Comparison of ENCODE assay signal across 24 cellular contexts in genomic region chr12:23898121-23898520, GRCh38. TPM values are rescaled to one million over a fixed set of nuclear protein-coding genes. Genes with fewer than 3 reads are reported as not detected.
DNase-seq lines count a peak whose midpoint lies in the region; ATAC-seq, FAIRE-seq and TF ChIP-seq lines count a peak whose summit lies in the region.
"Had no signal": no experiment of that assay in that cellular context is flagged by ENCODE, and none has a peak within 500 bp of the region (broad histone marks: within the 10 kb centered on the region; RNA-seq: fewer than 3 reads in every experiment).

No MANE protein-coding gene starts in this region.

- in situ Hi-C loops in HAP-1 (cut with MboI; ENCODE audit: low sequenced_read_pairs) (no loop called here), K562 (cut with MboI) (no loop called here)

- H3K27ac ChIP-seq in K562 (ENCODE audit: extremely low read depth, low read depth, low read length), result no peak overlapping the region
- H3K27ac ChIP-seq: BLaER1 had no signal

- H3K4me3 ChIP-seq in HAP-1, result no peak overlapping the region
- no peak overlapping the region for H3K4me3 ChIP-seq in K562
- no peak overlapping the region for H3K4me3 ChIP-seq in retinal pigment epithelial cell (ENCODE audit: low read length)
- H3K4me3 ChIP-seq: BLaER1, GM12878 had no signal

- CTCF ChIA-PET in K562 (lab: Yijun Ruan, JAX; ENCODE audit: low intra/inter-chr PET ratio), result no interaction called here
- CTCF ChIA-PET in T-cell (lab: Charles Lee), result no interaction called here

- TF ChIP-seq POLR2A in K562 (conservative IDR thresholded peaks at IDR 0.05), result no peak

- no peaks in the 10 kb centered on the region for H3K36me3 Mint-ChIP-seq in T-cell
- H3K36me3 Mint-ChIP-seq in activated T-helper 1 cell treated with anti-CD3 and anti-CD28 coated beads, Interleukin-12 subunit alpha, Interleukin-12 subunit beta, Interleukin-2, Interleukin-4 antibody, amounts not matched to agents 30 ng/mL and 10 ng/mL and 1 ng/mL, durations not matched to agents 14 hours and 24 hours and 36 hours (ENCODE audit: low read depth), result no peaks in the 10 kb centered on the region
- H3K36me3 Mint-ChIP-seq: CD14-positive monocyte; CD4-positive, alpha-beta memory T cell; CD4-positive, CD25-positive, alpha-beta regulatory T cell; CD8-positive, alpha-beta memory T cell had no signal

- no peaks in the 10 kb centered on the region for H3K4me1 Mint-ChIP-seq in T-cell
- H3K4me1 Mint-ChIP-seq in activated T-helper 1 cell treated with anti-CD3 and anti-CD28 coated beads, Interleukin-12 subunit alpha, Interleukin-12 subunit beta, Interleukin-2, Interleukin-4 antibody, amounts not matched to agents 30 ng/mL and 10 ng/mL and 1 ng/mL, durations not matched to agents 14 hours and 24 hours and 36 hours (ENCODE audit: low read depth), result no peaks in the 10 kb centered on the region
- H3K4me1 Mint-ChIP-seq: CD14-positive monocyte; CD4-positive, alpha-beta memory T cell; CD4-positive, CD25-positive, alpha-beta regulatory T cell; CD8-positive, alpha-beta memory T cell had no signal

- no peaks in the 10 kb centered on the region for H3K9me1 ChIP-seq in K562 (ENCODE audit: control insufficient read depth, insufficient read depth, low read length)

- 6% methylated on average over 1 of the region's 1 CpG for WGBS in K562 (ENCODE audit: insufficient coverage, low coverage, missing lambda C conversion rate)

- TF ChIP-seq RAD21 in K562 (CRISPR knock-in tag; conservative IDR thresholded peaks at IDR 0.05 in 1 of 2, IDR thresholded peaks at IDR 0.05 in 1 of 2), result no peak

- peak; percentile 29 for FAIRE-seq in K562 (lab: Jason Lieb, UNC)
- FAIRE-seq: A204.1, GM12878, GM12892, GM18507 had no signal

- DNase-seq in HAP-1 (ENCODE audit: low spot score in 2 of 2) (peak; percentile 19 to 87), K562 (ENCODE audit: extremely low read depth in 1 of 4, low spot score in 3 of 4) (no peak), retinal pigment epithelial cell (ENCODE audit: low read depth) (peak; percentile 62), T-cell (no peak)
- DNase-seq in activated CD4-positive, alpha-beta T cell treated with anti-CD3 and anti-CD28 coated beads for 1 hour, result no peak
- DNase-seq in activated T-helper 1 cell treated with anti-CD3 and anti-CD28 coated beads, Interleukin-12 subunit alpha, Interleukin-12 subunit beta, Interleukin-2, Interleukin-4 antibody, amounts not matched to agents 30 ng/mL and 10 ng/mL and 1 ng/mL, durations not matched to agents 14 hours and 24 hours and 36 hours (ENCODE audit: low spot score), result no peak
- DNase-seq: 8988T; ACHN; BE2C; C1 segment of cervical spinal cord; CD4-positive, alpha-beta memory T cell; CD4-positive, CD25-positive, alpha-beta regulatory T cell; CD8-positive, alpha-beta memory T cell; COR-L47; DMS79 treated with DMSO at 0.1 percent for 48 hours; GDM1 had no signal

- no peak overlapping the region for H3K4me3 Mint-ChIP-seq in T-cell
- no peak overlapping the region for H3K4me3 Mint-ChIP-seq in activated T-helper 1 cell treated with anti-CD3 and anti-CD28 coated beads, Interleukin-12 subunit alpha, Interleukin-12 subunit beta, Interleukin-2, Interleukin-4 antibody, amounts not matched to agents 30 ng/mL and 10 ng/mL and 1 ng/mL, durations not matched to agents 14 hours and 24 hours and 36 hours
- H3K4me3 Mint-ChIP-seq: CD14-positive monocyte; CD4-positive, alpha-beta memory T cell; CD4-positive, CD25-positive, alpha-beta regulatory T cell; CD8-positive, alpha-beta memory T cell had no signal

- H3K27me3 Mint-ChIP-seq in T-cell, result no peaks in the 10 kb centered on the region
- no peaks in the 10 kb centered on the region for H3K27me3 Mint-ChIP-seq in activated T-helper 1 cell treated with anti-CD3 and anti-CD28 coated beads, Interleukin-12 subunit alpha, Interleukin-12 subunit beta, Interleukin-2, Interleukin-4 antibody, amounts not matched to agents 30 ng/mL and 10 ng/mL and 1 ng/mL, durations not matched to agents 14 hours and 24 hours and 36 hours (ENCODE audit: insufficient read depth)
- H3K27me3 Mint-ChIP-seq: CD4-positive, alpha-beta memory T cell; CD4-positive, CD25-positive, alpha-beta regulatory T cell; CD8-positive, alpha-beta memory T cell had no signal

- intact Hi-C loops in K562 (cut with micrococcal nuclease), result no loop called here
- intact Hi-C loops in activated T-helper 1 cell treated with anti-CD3 and anti-CD28 coated beads, Interleukin-12 subunit alpha, Interleukin-12 subunit beta, Interleukin-2, Interleukin-4 antibody, amounts not matched to agents 30 ng/mL and 10 ng/mL and 1 ng/mL, durations not matched to agents 14 hours and 24 hours and 36 hours (cut with micrococcal nuclease), result no loop called here

- BruUV-seq in K562 (replicated peaks; lab: Mats Ljungman, UMichigan), result no TSS peak

- no peak overlapping the region for H3K4me2 ChIP-seq in K562 (ENCODE audit: insufficient read depth, low read length)
- H3K4me2 ChIP-seq: BLaER1 had no signal

- H3K27me3 ChIP-seq in HAP-1 (ENCODE audit: low read depth) (no peaks in the 10 kb centered on the region), K562 (ENCODE audit: control insufficient read depth in 2 of 2, insufficient read depth in 2 of 2, low read length in 2 of 2) (no peaks in the 10 kb centered on the region)
- H3K27me3 ChIP-seq: BE2C, BLaER1 had no signal

- H3K27ac Mint-ChIP-seq in T-cell, result no peak overlapping the region
- H3K27ac Mint-ChIP-seq in activated T-helper 1 cell treated with anti-CD3 and anti-CD28 coated beads, Interleukin-12 subunit alpha, Interleukin-12 subunit beta, Interleukin-2, Interleukin-4 antibody, amounts not matched to agents 30 ng/mL and 10 ng/mL and 1 ng/mL, durations not matched to agents 14 hours and 24 hours and 36 hours, result no peak overlapping the region
- H3K27ac Mint-ChIP-seq: CD14-positive monocyte; CD4-positive, alpha-beta memory T cell; CD4-positive, CD25-positive, alpha-beta regulatory T cell; CD8-positive, alpha-beta memory T cell had no signal

- ATAC-seq in K562 (no peak), HG03457 (IDR thresholded peaks at IDR 0.05; ENCODE audit: unreplicated experiment) (no peak), T-cell (replicated peaks in 1 of 4) (no peak)
- ATAC-seq: GM12878 had no signal

- H3K9me3 ChIP-seq in HAP-1, result no peaks in the 10 kb centered on the region
- no peaks in the 10 kb centered on the region for H3K9me3 ChIP-seq in K562 (replicated peaks; ENCODE audit: control insufficient read depth, insufficient read depth, low read depth, low read length)
- H3K9me3 ChIP-seq: BE2C, BLaER1 had no signal

- no peak for TF ChIP-seq CTCF in K562 (IDR thresholded peaks at IDR 0.05 in 2 of 3, conservative IDR thresholded peaks at IDR 0.05 in 1 of 3; ENCODE audit: insufficient read depth in 2 of 3, low read depth in 1 of 3, low read length in 3 of 3)
- no peak for TF ChIP-seq CTCF in retinal pigment epithelial cell (conservative IDR thresholded peaks at IDR 0.05; ENCODE audit: low read depth, low read length)

- no peak for TF ChIP-seq EP300 in K562 (IDR thresholded peaks at IDR 0.05; ENCODE audit: low read length)

- H3K9ac ChIP-seq in K562 (ENCODE audit: insufficient read depth in 1 of 2, low read depth in 2 of 2, low read length in 2 of 2), result no peak overlapping the region
- H3K9ac ChIP-seq: BLaER1 had no signal

- H4K20me1 ChIP-seq in K562 (replicated peaks; ENCODE audit: control insufficient read depth, insufficient read depth, low read length), result no peaks in the 10 kb centered on the region
- H4K20me1 ChIP-seq: BLaER1 had no signal

- no peaks in the 10 kb centered on the region for H3K79me2 ChIP-seq in K562 (ENCODE audit: control insufficient read depth, insufficient read depth, low read length)

- H3K4me1 ChIP-seq in HAP-1 (peaks cover 32% of the 10 kb centered on the region), K562 (replicated peaks in 1 of 2; ENCODE audit: control insufficient read depth in 2 of 2, insufficient read depth in 2 of 2, low read length in 2 of 2) (no peaks in the 10 kb centered on the region)
- H3K4me1 ChIP-seq: BE2C, BLaER1 had no signal

- no peak overlapping the region for H2AFZ ChIP-seq in K562 (ENCODE audit: low read depth, low read length)

- H3K36me3 ChIP-seq in HAP-1 (replicated peaks) (no peaks in the 10 kb centered on the region), K562 (ENCODE audit: control insufficient read depth, insufficient read depth, low read length) (no peaks in the 10 kb centered on the region)
- H3K36me3 ChIP-seq: BE2C, BLaER1 had no signal

- POLR2A ChIA-PET in K562 (lab: Yijun Ruan, JAX) (no interaction called here), T-cell (lab: Charles Lee) (no interaction called here)

- H3K9me3 Mint-ChIP-seq in T-cell, result peaks cover 3 to 7% (median 5%) of the 10 kb centered on the region in 3 donors
- no peaks in the 10 kb centered on the region for H3K9me3 Mint-ChIP-seq in activated T-helper 1 cell treated with anti-CD3 and anti-CD28 coated beads, Interleukin-12 subunit alpha, Interleukin-12 subunit beta, Interleukin-2, Interleukin-4 antibody, amounts not matched to agents 30 ng/mL and 10 ng/mL and 1 ng/mL, durations not matched to agents 14 hours and 24 hours and 36 hours

TF ChIP-seq in K562, 482 proteins besides CTCF, POLR2A, EP300 and RAD21 (continues in another document):
- TF ChIP-seq HDAC3 (IDR thresholded peaks at IDR 0.05; ENCODE audit: borderline replicate concordance, partially characterized antibody), result no peak
- no peak for TF ChIP-seq MCM2 (IDR thresholded peaks at IDR 0.05; ENCODE audit: low read depth)
- TF ChIP-seq BDP1 (IDR thresholded peaks at IDR 0.05; ENCODE audit: insufficient read depth, insufficient read length), result no peak

RNA-seq across cellular contexts. Expression of gene SOX5, which starts 51.3 kb away (rescaled TPM):
- 17.1 and 17.2 TPM in 2 replicates for total RNA-seq in K562 (2011; cell fraction: chromatin; rRNA removed; ENCODE audit: low replicate concordance)
- total RNA-seq in K562 (2011; cell fraction: nucleolus; rRNA removed), result 12.8 and 13.2 TPM in 2 replicates
- 11.1 and 21.6 TPM in 2 replicates for total RNA-seq in K562 (2011; cell fraction: nucleoplasm; rRNA removed)
- total RNA-seq in K562 (2014; rRNA removed) (12.5 and 13.4 TPM in 2 replicates), K562 (2014; rRNA removed; fragmentation: Illumina TruSeq; extraction: Trizol) (12.3 and 13.7 TPM in 2 replicates), K562 (2015; rRNA removed; fragmentation: Illumina TruSeq; extraction: Trizol) (8.3 and 9.3 TPM in 2 replicates), K562 (2021) (11.9 and 14.1 TPM in 2 replicates), T-cell (1 to 10 TPM in 1 of 5 donors, under 1 TPM in 3, not detected in 1; 0.10 to 1.1 (median 0.39) TPM)
- polyA plus RNA-seq in K562 (2011; rRNA removed) (12.8 and 16.5 TPM in 2 replicates), K562 (2014; fragmentation: Illumina TruSeq; extraction: Trizol) (9.1 and 9.5 TPM in 2 replicates), K562 (2014; fragmentation: Nextera tagmentation; extraction: Ambion mirVana) (10 to 100 TPM; 10.9 to 12.3 TPM), K562 (2014; rRNA removed) (9.6 and 10.1 TPM in 2 replicates)
- 7.9 and 11.8 TPM in 2 replicates for polyA plus RNA-seq in K562 (2011; cell fraction: cytosol; rRNA removed)
- polyA plus RNA-seq in K562 (2011; cell fraction: nucleus; rRNA removed), result 14.5 and 21.2 TPM in 2 replicates
- 4.3 and 4.7 TPM in 2 replicates for polyA plus RNA-seq in K562 (2012)
- 24.7 and 33.1 TPM in 2 replicates for polyA minus RNA-seq in K562 (2011; rRNA and poly(A)+ RNA removed)
- 5.9 and 21.4 TPM in 2 replicates for polyA minus RNA-seq in K562 (2011; cell fraction: cytosol; rRNA and poly(A)+ RNA removed)
- polyA minus RNA-seq in K562 (2011; cell fraction: nucleus; rRNA and poly(A)+ RNA removed), result 21.3 and 27.2 TPM in 2 replicates
- total RNA-seq in activated T-helper 1 cell treated with anti-CD3 and anti-CD28 coated beads, Interleukin-12 subunit alpha, Interleukin-12 subunit beta, Interleukin-2, Interleukin-4 antibody, amounts not matched to agents 30 ng/mL and 10 ng/mL and 1 ng/mL, durations not matched to agents 14 hours and 24 hours and 36 hours, result 1.3 and 3.1 TPM in 2 replicates
- total RNA-seq: CD4-positive, alpha-beta memory T cell; CD4-positive, CD25-positive, alpha-beta regulatory T cell; G401 had no signal
- polyA plus RNA-seq: CD14-positive monocyte; CD4-positive, CD25-positive, alpha-beta regulatory T cell; CD8-positive, alpha-beta memory T cell had no signal

Comparison
In these comparisons a context has a peak if more than half of its experiments do, and no peak if none do; other contexts are left out.
1. DNase-seq: peak in HAP-1 (2 of 2) and retinal pigment epithelial cell (single experiment); none in K562 (0 of 4), T-cell (0 of 34), activated CD4-positive, alpha-beta T cell treated with anti-CD3 and anti-CD28 coated beads for 1 hour (single experiment) and activated T-helper 1 cell treated with anti-CD3 and anti-CD28 coated beads, Interleukin-12 subunit alpha, Interleukin-12 subunit beta, Interleukin-2, Interleukin-4 antibody, amounts not matched to agents 30 ng/mL and 10 ng/mL and 1 ng/mL, durations not matched to agents 14 hours and 24 hours and 36 hours (single experiment).